In the genomic region with DNA sequence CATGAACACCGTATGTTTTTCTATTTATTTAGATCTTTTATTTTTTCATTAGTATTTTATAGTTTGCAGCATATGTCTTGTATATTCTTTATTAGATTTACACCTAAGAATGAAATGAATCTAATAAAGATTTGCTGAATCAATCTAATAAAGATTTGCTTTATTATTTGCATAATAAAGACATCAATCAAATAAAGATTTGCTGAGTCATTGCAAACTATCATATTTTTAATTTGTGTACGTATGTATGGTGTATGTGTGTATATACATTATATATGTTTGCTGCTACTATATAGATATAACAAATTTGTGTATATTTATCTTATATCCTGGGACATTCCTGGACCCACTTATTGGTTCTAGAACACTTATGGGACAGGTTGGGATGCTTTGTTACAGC, we compare ENCODE assay signal across 21 cellular contexts.
DNase-seq lines count a peak whose midpoint lies in the region; ATAC-seq, FAIRE-seq and TF ChIP-seq lines count a peak whose summit lies in the region.
"Had no signal": no experiment of that assay in that cellular context is flagged by ENCODE, and none has a peak within 500 bp of the region (broad histone marks: within the 10 kb centered on the region; RNA-seq: fewer than 3 reads in every experiment).

No MANE protein-coding gene starts in this region.

- H3K27me3 ChIP-seq in H1 (replicated peaks in 1 of 4; ENCODE audit: control insufficient read depth in 3 of 4, extremely low read depth in 1 of 4, insufficient read depth in 3 of 4, low read length in 3 of 4) (no peaks in the 10 kb centered on the region), neuronal stem cell (ENCODE audit: control insufficient read depth in 3 of 3, insufficient read depth in 3 of 3, low read depth in 1 of 3, low read length in 3 of 3) (no peaks in the 10 kb centered on the region)

- no peak overlapping the region for H4K5ac ChIP-seq in H1 (ENCODE audit: insufficient read length, low read depth, low read length)

- DNase-seq in A549 (ENCODE audit: low read depth in 1 of 2, low spot score in 1 of 2) = no peak
- peak; percentile 59 for DNase-seq in LNCaP clone FGC (ENCODE audit: low read depth)
- DNase-seq in H1 (ENCODE audit: low read depth in 1 of 2, low spot score in 2 of 2) = no peak
- DNase-seq in neuronal stem cell (ENCODE audit: low spot score) = no peak
- DNase-seq in mucosa of descending colon = no peak
- DNase-seq: Caco-2; CD4-positive, alpha-beta memory T cell; DMS 273 treated with DMSO at 0.1 percent for 48 hours; DMS79 treated with DMSO at 0.1 percent for 48 hours; MM.1S; NCI-H1092; NCI-H1436; NCI-H1930; NCI-H69; NK-92 treated with Interleukin-12 subunit alpha and Interleukin-12 subunit beta, amount 100 ng/mL, for 24 hours; T-cell had no signal

- no peak overlapping the region for H3K4me2 ChIP-seq in A549
- no peak overlapping the region for H3K4me2 ChIP-seq in H1 (ENCODE audit: insufficient read depth in 1 of 2, low read depth in 2 of 2, low read length in 2 of 2)
- no peak overlapping the region for H3K4me2 ChIP-seq in neuronal stem cell (ENCODE audit: insufficient read depth, low read length, poor library complexity, severe bottlenecking)

- H3K14ac ChIP-seq in H1 (ENCODE audit: insufficient read length) = no peak overlapping the region
- no peak overlapping the region for H3K14ac ChIP-seq in neuronal stem cell (ENCODE audit: low read length)

- H3K9ac ChIP-seq in H1 (replicated peaks in 1 of 4; ENCODE audit: extremely low read depth in 1 of 4, low read depth in 3 of 4, low read length in 3 of 4) (no peak overlapping the region), neuronal stem cell (ENCODE audit: low read depth, low read length, poor library complexity) (no peak overlapping the region)

- H3K9me3 ChIP-seq in A549 (no peaks in the 10 kb centered on the region), H1 (ENCODE audit: insufficient read depth in 2 of 2, low read depth in 1 of 2, low read length in 1 of 2) (no peaks in the 10 kb centered on the region), neuronal stem cell (replicated peaks in 1 of 2; ENCODE audit: control insufficient read depth in 2 of 2, insufficient read depth in 1 of 2, low read depth in 1 of 2, low read length in 2 of 2) (no peaks in the 10 kb centered on the region), mucosa of descending colon (no peaks in the 10 kb centered on the region)
- H3K9me3 ChIP-seq: Caco-2 had no signal

- intact Hi-C loops in mucosa of descending colon (cut with DNase I, micrococcal nuclease) = no loop called here

- TF ChIP-seq POLR2A in A549 (IDR thresholded peaks at IDR 0.05; ENCODE audit: low read length) (no peak), H1 (IDR thresholded peaks at IDR 0.05; ENCODE audit: control extremely low read depth in 1 of 2, low read depth in 2 of 2, low read length in 2 of 2) (no peak)

- no peak for TF ChIP-seq EP300 in A549 (IDR thresholded peaks at IDR 0.05)
- no peak for TF ChIP-seq EP300 in H1 (IDR thresholded peaks at IDR 0.05; ENCODE audit: borderline replicate concordance in 1 of 2, low read depth in 2 of 2, low read length in 2 of 2)

- no peaks in the 10 kb centered on the region for H3K4me1 ChIP-seq in A549
- H3K4me1 ChIP-seq in H1 (replicated peaks in 1 of 4; ENCODE audit: control insufficient read depth in 3 of 4, insufficient read depth in 4 of 4, low read length in 3 of 4) = no peaks in the 10 kb centered on the region
- no peaks in the 10 kb centered on the region for H3K4me1 ChIP-seq in neuronal stem cell (ENCODE audit: control insufficient read depth in 2 of 2, insufficient read depth in 1 of 2, low read depth in 1 of 2, low read length in 2 of 2)
- no peaks in the 10 kb centered on the region for H3K4me1 ChIP-seq in mucosa of descending colon (ENCODE audit: low read depth)
- H3K4me1 ChIP-seq: Caco-2 had no signal

- H2AFZ ChIP-seq in H1 (ENCODE audit: low read length) = no peak overlapping the region
- peak overlapping the region; percentile 50 for H2AFZ ChIP-seq in neuronal stem cell (ENCODE audit: low read length)

- TF ChIP-seq CTCF in A549 (IDR thresholded peaks at IDR 0.05) (no peak), LNCaP clone FGC (IDR thresholded peaks at IDR 0.05; ENCODE audit: control insufficient read depth, extremely low read depth, insufficient read depth) (no peak), H1 (IDR thresholded peaks at IDR 0.05; ENCODE audit: control extremely low read depth in 1 of 3, insufficient read depth in 1 of 3, low read depth in 1 of 3, low read length in 3 of 3) (no peak), mucosa of descending colon (IDR thresholded peaks at IDR 0.05) (no peak)

- no peak for ATAC-seq in A549
- ATAC-seq in mucosa of descending colon = no peak
- no peak for ATAC-seq in HG02938 (IDR thresholded peaks at IDR 0.05; ENCODE audit: unreplicated experiment)
- no peak for ATAC-seq in HG02884 (IDR thresholded peaks at IDR 0.05; ENCODE audit: unreplicated experiment)
- ATAC-seq: HCT116, Panc1, SK-N-SH treated with all-trans-retinoic acid at 6 μM for 48 hours, T-cell had no signal

- no peak overlapping the region for H2BK20ac ChIP-seq in H1 (ENCODE audit: low read length)

- no peak overlapping the region for H3K56ac ChIP-seq in H1 (replicated peaks; ENCODE audit: insufficient read length, low read depth, low read length)

- H2BK5ac ChIP-seq in H1 (ENCODE audit: low read depth, low read length) = no peak overlapping the region
- no peak overlapping the region for H2BK5ac ChIP-seq in neuronal stem cell (ENCODE audit: low read length)

- CTCF ChIA-PET in A549 (lab: Yijun Ruan, JAX) = no interaction called here
- CTCF ChIA-PET in H1 (lab: Charles Lee; ENCODE audit: partially characterized antibody) = interaction anchor here (0.5 kb wide), 1 partner anchor 37 kb away, joined by 4 read pairs; no protein-coding TSS in a partner anchor

- no peak for FAIRE-seq in A549 (lab: Jason Lieb, UNC)
- FAIRE-seq in H1 (lab: Jason Lieb, UNC) = no peak

- H2BK120ac ChIP-seq in H1 (replicated peaks; ENCODE audit: low read depth, low read length) (no peak overlapping the region), neuronal stem cell (ENCODE audit: low read depth, low read length) (no peak overlapping the region)

- H2BK12ac ChIP-seq in H1 (ENCODE audit: low read depth, low read length) (no peak overlapping the region), neuronal stem cell (ENCODE audit: low read length) (no peak overlapping the region)

- H2AK5ac ChIP-seq in H1 (ENCODE audit: low read depth, low read length) (no peak overlapping the region), neuronal stem cell (ENCODE audit: low read depth, low read length) (no peak overlapping the region)

- H3K18ac ChIP-seq in H1 (ENCODE audit: extremely low read depth, low read length) (no peak overlapping the region), neuronal stem cell (ENCODE audit: low read length) (no peak overlapping the region)

- H4K8ac ChIP-seq in H1 (ENCODE audit: extremely low read depth, insufficient read depth, low read length) = no peak overlapping the region
- no peak overlapping the region for H4K8ac ChIP-seq in neuronal stem cell (ENCODE audit: low read depth, low read length)

- H3K4ac ChIP-seq in H1 (replicated peaks; ENCODE audit: insufficient read length, low read depth, low read length) (no peak overlapping the region), neuronal stem cell (ENCODE audit: low read length) (no peak overlapping the region)

- H4K20me1 ChIP-seq in H1 (replicated peaks in 1 of 2; ENCODE audit: control insufficient read depth in 1 of 2, insufficient read depth in 2 of 2, low read length in 2 of 2) = no peaks in the 10 kb centered on the region

- H3K36me3 ChIP-seq in H1 (ENCODE audit: control insufficient read depth in 2 of 4, insufficient read depth in 4 of 4, low read length in 3 of 4) (no peaks in the 10 kb centered on the region), neuronal stem cell (replicated peaks in 1 of 2; ENCODE audit: control insufficient read depth in 2 of 2, insufficient read depth in 2 of 2, low read length in 2 of 2) (no peaks in the 10 kb centered on the region), mucosa of descending colon (ENCODE audit: low read depth) (no peaks in the 10 kb centered on the region)

- H3K23ac ChIP-seq in H1 (ENCODE audit: insufficient read length) = no peak overlapping the region
- no peak overlapping the region for H3K23ac ChIP-seq in neuronal stem cell (ENCODE audit: low read depth, low read length, poor library complexity)

- POLR2A ChIA-PET in A549 (lab: Yijun Ruan, JAX) (no interaction called here), H1 (lab: Charles Lee; ENCODE audit: partially characterized antibody) (no interaction called here)

- no peaks in the 10 kb centered on the region; the same call in 1 of the 2 replicates for H3K23me2 ChIP-seq in H1 (ENCODE audit: low read depth, low read length)

- H3K4me3 ChIP-seq in A549 (no peak overlapping the region), LNCaP clone FGC (ENCODE audit: low read depth, low read length) (no peak overlapping the region), H1 (ENCODE audit: extremely low read depth in 1 of 4, insufficient read depth in 2 of 4, low read depth in 3 of 4, low read length in 4 of 4) (no peak overlapping the region), neuronal stem cell (ENCODE audit: low read length in 2 of 2) (no peak overlapping the region), mucosa of descending colon (no peak overlapping the region)

- H3K27ac ChIP-seq in A549 (no peak overlapping the region), H1 (ENCODE audit: low read depth, low read length) (no peak overlapping the region), neuronal stem cell (replicated peaks; ENCODE audit: low read length) (no peak overlapping the region)

- H3K79me1 ChIP-seq in H1 (ENCODE audit: low read depth, low read length) = no peaks in the 10 kb centered on the region
- no peaks in the 10 kb centered on the region for H3K79me1 ChIP-seq in neuronal stem cell (ENCODE audit: low read depth, low read length)

- H4K91ac ChIP-seq in H1 (replicated peaks; ENCODE audit: insufficient read length, low read length) (no peak overlapping the region), neuronal stem cell (ENCODE audit: low read depth, low read length, poor library complexity) (no peak overlapping the region)

- H3K79me2 ChIP-seq in H1 (ENCODE audit: control insufficient read depth in 1 of 2, insufficient read depth in 2 of 2, low read length in 2 of 2) = no peaks in the 10 kb centered on the region

- no peak for TF ChIP-seq RAD21 in A549 (conservative IDR thresholded peaks at IDR 0.05 in 1 of 2, IDR thresholded peaks at IDR 0.05 in 1 of 2)
- no peak for TF ChIP-seq RAD21 in H1 (IDR thresholded peaks at IDR 0.05 in 1 of 2, conservative IDR thresholded peaks at IDR 0.05 in 1 of 2; ENCODE audit: low read depth in 2 of 2, low read length in 2 of 2)

- H2BK15ac ChIP-seq in H1 (ENCODE audit: low read length) = no peak overlapping the region
- no peak overlapping the region for H2BK15ac ChIP-seq in neuronal stem cell (ENCODE audit: low read length)

- WGBS in A549 (ENCODE audit: missing lambda C conversion rate) = 45% methylated on average over 2 of the region's 2 CpGs
- 75% methylated on average over 2 of the region's 2 CpGs; no CpG with 5 or more reads in 1 of the 2 experiments for WGBS in H1 (ENCODE audit: extremely low coverage in 1 of 2, insufficient coverage in 1 of 2, insufficient read length in 1 of 2, insufficient replicate concordance in 2 of 2, low coverage in 1 of 2, low lambda C conversion rate in 2 of 2, missing lambda C conversion rate in 1 of 2), 2 experiments
- WGBS in neuronal stem cell (ENCODE audit: extremely low coverage in 2 of 2, insufficient read length in 2 of 2, insufficient replicate concordance in 1 of 2), 2 donors = no CpG with 5 or more reads among the region's 2 CpGs
